In genomic region chr1:101312192-101312591, GRCh38 we compare ENCODE assay signal across 15 cellular contexts.
DNase-seq lines count a peak whose midpoint lies in the region; ATAC-seq and TF ChIP-seq lines count a peak whose summit lies in the region.
"Had no signal": no experiment of that assay in that cellular context is flagged by ENCODE, and none has a peak within 500 bp of the region (broad histone marks: within the 10 kb centered on the region; RNA-seq: fewer than 3 reads in every experiment).

No MANE protein-coding gene starts in this region.

- dilution Hi-C loops in mammary epithelial cell (cut with HindIII; ENCODE audit: low sequenced_read_pairs): no loop called here

- intact Hi-C loops in activated T-helper 2 cell treated with anti-CD3 and anti-CD28 coated beads, Interferon-gamma antibody, Interleukin-2, Interleukin-4, amounts not matched to agents 10 μg/mL and 5 μg/mL and 100 μg/mL, durations not matched to agents 14 hours and 24 hours and 36 hours (cut with micrococcal nuclease): no loop called here
- intact Hi-C loops in heart right ventricle (cut with DNase I): loop anchor here in 2 of 10 donors (5.0 to 10.0 kb wide), 2 partner anchors 45 to 133 kb away; no protein-coding TSS in a partner anchor
- intact Hi-C loops in mammary epithelial cell (cut with micrococcal nuclease): no loop called here

- no peak overlapping the region for H3K4me3 ChIP-seq in heart right ventricle
- no peak overlapping the region for H3K4me3 ChIP-seq in mammary epithelial cell (replicated peaks in 1 of 3; ENCODE audit: insufficient read depth in 1 of 3, low read depth in 2 of 3, low read length in 3 of 3)
- H3K4me3 ChIP-seq: breast epithelium, transverse colon had no signal

- peak; percentile 25 for ATAC-seq in HG03342 (IDR thresholded peaks at IDR 0.05; ENCODE audit: unreplicated experiment)
- no peak for ATAC-seq in heart right ventricle
- ATAC-seq in GM19397 (IDR thresholded peaks at IDR 0.05; ENCODE audit: unreplicated experiment): no peak

- DNase-seq in activated naive CD4-positive, alpha-beta T cell treated with Interleukin-2 at 50 U/mL for 16 hours: no peak
- no peak for DNase-seq in activated T-helper 2 cell treated with anti-CD3 and anti-CD28 coated beads, Interferon-gamma antibody, Interleukin-2, Interleukin-4, amounts not matched to agents 10 μg/mL and 5 μg/mL and 100 μg/mL, durations not matched to agents 14 hours and 24 hours and 36 hours (ENCODE audit: low spot score)
- DNase-seq in heart right ventricle (no peak), dermis blood vessel endothelial cell (no peak), mammary epithelial cell (no peak)
- DNase-seq: DMS53; endodermal cell; NCI-H2227 treated with DMSO at 0.1 percent for 48 hours; SK-N-SH; stimulated activated CD4-positive, alpha-beta T cell treated with anti-CD3 and anti-CD28 coated beads, Interleukin-12 subunit alpha, Interleukin-12 subunit beta, amount 100 ng/mL, for 4 hours; transverse colon had no signal

- no peaks in the 10 kb centered on the region for H3K36me3 Mint-ChIP-seq in activated naive CD4-positive, alpha-beta T cell treated with anti-CD3 and anti-CD28 coated beads, Interleukin-2, amount 50 U/mL, for 24 hours
- H3K36me3 Mint-ChIP-seq in activated T-helper 2 cell treated with anti-CD3 and anti-CD28 coated beads, Interferon-gamma antibody, Interleukin-2, Interleukin-4, amounts not matched to agents 10 μg/mL and 5 μg/mL and 100 μg/mL, durations not matched to agents 14 hours and 24 hours and 36 hours (ENCODE audit: low read depth): no peaks in the 10 kb centered on the region

- H2AFZ ChIP-seq in mammary epithelial cell (ENCODE audit: low read depth, low read length): no peak overlapping the region

- WGBS in heart right ventricle, 2 donors: 88 to 94% methylated on average over 3 of the region's 3 CpGs
- WGBS in mammary epithelial cell (ENCODE audit: low coverage, missing lambda C conversion rate): 70% methylated on average over 3 of the region's 3 CpGs

- H3K9me3 ChIP-seq in heart right ventricle: no peaks in the 10 kb centered on the region
- no peaks in the 10 kb centered on the region for H3K9me3 ChIP-seq in mammary epithelial cell (replicated peaks; ENCODE audit: insufficient read depth, low read length)
- H3K9me3 ChIP-seq: breast epithelium, SK-N-SH, transverse colon had no signal

- H3K36me3 ChIP-seq in heart right ventricle: no peaks in the 10 kb centered on the region
- no peaks in the 10 kb centered on the region for H3K36me3 ChIP-seq in mammary epithelial cell (ENCODE audit: insufficient read depth, low read length)
- H3K36me3 ChIP-seq: breast epithelium, transverse colon had no signal

- H3K4me1 Mint-ChIP-seq in activated naive CD4-positive, alpha-beta T cell treated with anti-CD3 and anti-CD28 coated beads, Interleukin-2, amount 50 U/mL, for 24 hours: peaks cover 79% of the 10 kb centered on the region
- peaks cover 51% of the 10 kb centered on the region for H3K4me1 Mint-ChIP-seq in activated T-helper 2 cell treated with anti-CD3 and anti-CD28 coated beads, Interferon-gamma antibody, Interleukin-2, Interleukin-4, amounts not matched to agents 10 μg/mL and 5 μg/mL and 100 μg/mL, durations not matched to agents 14 hours and 24 hours and 36 hours (ENCODE audit: low read depth)

- no peaks in the 10 kb centered on the region for H3K27me3 Mint-ChIP-seq in activated naive CD4-positive, alpha-beta T cell treated with anti-CD3 and anti-CD28 coated beads, Interleukin-2, amount 50 U/mL, for 24 hours
- peaks cover 21% of the 10 kb centered on the region for H3K27me3 Mint-ChIP-seq in activated T-helper 2 cell treated with anti-CD3 and anti-CD28 coated beads, Interferon-gamma antibody, Interleukin-2, Interleukin-4, amounts not matched to agents 10 μg/mL and 5 μg/mL and 100 μg/mL, durations not matched to agents 14 hours and 24 hours and 36 hours (ENCODE audit: low read depth)

- peak overlapping the region; percentile 60 for H3K4me3 Mint-ChIP-seq in activated naive CD4-positive, alpha-beta T cell treated with anti-CD3 and anti-CD28 coated beads, Interleukin-2, amount 50 U/mL, for 24 hours
- H3K4me3 Mint-ChIP-seq in activated T-helper 2 cell treated with anti-CD3 and anti-CD28 coated beads, Interferon-gamma antibody, Interleukin-2, Interleukin-4, amounts not matched to agents 10 μg/mL and 5 μg/mL and 100 μg/mL, durations not matched to agents 14 hours and 24 hours and 36 hours (ENCODE audit: low read depth): peak overlapping the region; percentile 61
- H3K4me3 Mint-ChIP-seq: endodermal cell had no signal

- peaks cover 0 to 13% (median 0%) of the 10 kb centered on the region in 7 donors for H3K27me3 ChIP-seq in heart right ventricle
- peaks cover 11% of the 10 kb centered on the region for H3K27me3 ChIP-seq in mammary epithelial cell (ENCODE audit: insufficient read depth, low read length)
- H3K27me3 ChIP-seq: breast epithelium had no signal

- CTCF ChIA-PET in mammary epithelial cell (lab: Charles Lee; ENCODE audit: low non-redundant PET): no interaction called here

- peak overlapping the region in 1 of 10 donors; percentile 57 for H3K27ac ChIP-seq in heart right ventricle
- H3K27ac ChIP-seq in mammary epithelial cell (ENCODE audit: insufficient read depth, low read depth, low read length): no peak overlapping the region
- H3K27ac ChIP-seq: breast epithelium, transverse colon had no signal

- no peak overlapping the region for H3K4me2 ChIP-seq in mammary epithelial cell (ENCODE audit: insufficient read depth, low read depth, low read length)
- H3K4me2 ChIP-seq: SK-N-SH had no signal

- no peak for TF ChIP-seq CTCF in heart right ventricle (IDR thresholded peaks at IDR 0.05)
- TF ChIP-seq CTCF in mammary epithelial cell (conservative IDR thresholded peaks at IDR 0.05 in 1 of 2, IDR thresholded peaks at IDR 0.05 in 1 of 2; ENCODE audit: extremely low read depth in 1 of 2, insufficient read depth in 1 of 2, low read depth in 1 of 2, low read length in 2 of 2): no peak

- no peaks in the 10 kb centered on the region for H4K20me1 ChIP-seq in mammary epithelial cell (ENCODE audit: insufficient read depth, low read length)

- H3K9me3 Mint-ChIP-seq in activated naive CD4-positive, alpha-beta T cell treated with anti-CD3 and anti-CD28 coated beads, Interleukin-2, amount 50 U/mL, for 24 hours: no peaks in the 10 kb centered on the region
- no peaks in the 10 kb centered on the region for H3K9me3 Mint-ChIP-seq in activated T-helper 2 cell treated with anti-CD3 and anti-CD28 coated beads, Interferon-gamma antibody, Interleukin-2, Interleukin-4, amounts not matched to agents 10 μg/mL and 5 μg/mL and 100 μg/mL, durations not matched to agents 14 hours and 24 hours and 36 hours
- H3K9me3 Mint-ChIP-seq: endodermal cell had no signal

- in situ Hi-C loops in mammary epithelial cell (cut with MboI; ENCODE audit: low sequenced_read_pairs in 2 of 2): loop anchor here in 1 of 2 donors (25.0 kb wide), 1 partner anchor 125 kb away; no protein-coding TSS in a partner anchor

- no peaks in the 10 kb centered on the region for H3K79me2 ChIP-seq in mammary epithelial cell (ENCODE audit: insufficient read depth, low read length)

- H3K4me1 ChIP-seq in heart right ventricle (peaks cover 0 to 36% (median 10%) of the 10 kb centered on the region in 9 donors), mammary epithelial cell (ENCODE audit: insufficient read depth, low read length) (peaks cover 6% of the 10 kb centered on the region)
- H3K4me1 ChIP-seq: breast epithelium had no signal

- no TSS peak for BruUV-seq in mammary epithelial cell (replicated peaks; lab: Mats Ljungman, UMichigan)

- peak overlapping the region; percentile 13 for H3K27ac Mint-ChIP-seq in activated naive CD4-positive, alpha-beta T cell treated with anti-CD3 and anti-CD28 coated beads, Interleukin-2, amount 50 U/mL, for 24 hours
- H3K27ac Mint-ChIP-seq in activated T-helper 2 cell treated with anti-CD3 and anti-CD28 coated beads, Interferon-gamma antibody, Interleukin-2, Interleukin-4, amounts not matched to agents 10 μg/mL and 5 μg/mL and 100 μg/mL, durations not matched to agents 14 hours and 24 hours and 36 hours: no peak overlapping the region
- H3K27ac Mint-ChIP-seq: endodermal cell had no signal

- H3K9ac ChIP-seq in mammary epithelial cell (ENCODE audit: insufficient read depth, low read length): no peak overlapping the region
- H3K9ac ChIP-seq: SK-N-SH had no signal
